ENCODE assay signal across 21 cellular contexts in the genomic region with DNA sequence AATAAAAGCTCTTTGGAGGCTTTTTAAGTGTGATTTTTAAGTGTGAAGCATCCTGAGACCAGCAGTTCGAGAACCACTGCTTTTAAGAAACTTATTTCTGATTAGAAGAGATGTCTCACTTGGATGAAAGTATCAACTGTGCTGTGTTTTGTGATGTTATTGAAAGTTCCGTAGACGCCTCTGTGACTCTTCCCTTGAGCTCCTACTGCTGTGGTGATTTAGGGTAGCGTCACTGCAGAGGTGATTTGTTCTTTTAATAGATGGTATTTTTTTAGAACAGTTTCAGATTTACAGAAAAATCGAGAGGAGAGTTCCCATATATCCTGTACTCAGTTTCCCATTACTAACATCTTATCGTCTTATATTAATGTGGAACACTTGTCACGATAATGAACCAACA. TPM values are rescaled to one million over a fixed set of nuclear protein-coding genes. Genes with fewer than 3 reads are reported as not detected.
"Had no signal": no experiment of that assay in that cellular context is flagged by ENCODE, and none has a peak within 500 bp of the region (broad histone marks: within the 10 kb centered on the region; RNA-seq: fewer than 3 reads in every experiment).

No MANE protein-coding gene starts in this region.

- H3K4me1 Mint-ChIP-seq: endodermal cell, mesothelial cell of epicardium had no signal

- DNase-seq: colonic mucosa; effector CD8-positive, alpha-beta T cell; effector memory CD8-positive, alpha-beta T cell; endodermal cell; erythroblast; esophagus squamous epithelium; foreskin fibroblast; foreskin melanocyte; gastrocnemius medialis; glutamatergic neuron; heart right ventricle; hippocampal formation; left cardiac atrium; left lung; left ventricle myocardium superior; lower lobe of right lung; mesenchymal stem cell; mucosa of descending colon had no signal

- H3K9me3 Mint-ChIP-seq: effector memory CD8-positive, alpha-beta T cell; endodermal cell; mesothelial cell of epicardium had no signal

- H3K4me3 Mint-ChIP-seq: effector memory CD8-positive, alpha-beta T cell; endodermal cell; mesothelial cell of epicardium had no signal

- H3K9me3 ChIP-seq: colonic mucosa, esophagus squamous epithelium, gastrocnemius medialis, heart right ventricle, left lung, lower lobe of right lung, mucosa of descending colon had no signal

- H3K27ac ChIP-seq: colonic mucosa, epithelial cell of prostate, gastrocnemius medialis, heart right ventricle, left lung, lower lobe of right lung had no signal

- H3K27me3 Mint-ChIP-seq: effector memory CD8-positive, alpha-beta T cell had no signal

- H3K4me1 ChIP-seq: colonic mucosa, gastrocnemius medialis, heart right ventricle, left lung, lower lobe of right lung had no signal

- H3K27me3 ChIP-seq: colonic mucosa, esophagus squamous epithelium, gastrocnemius medialis, heart right ventricle, left lung had no signal

- H3K4me3 ChIP-seq: colonic mucosa, esophagus squamous epithelium, gastrocnemius medialis, heart right ventricle, left lung, lower lobe of right lung, mucosa of descending colon had no signal

- H3K27ac Mint-ChIP-seq: endodermal cell, mesothelial cell of epicardium had no signal

- ATAC-seq: effector memory CD8-positive, alpha-beta T cell; esophagus mucosa; gastrocnemius medialis; heart right ventricle; left cardiac atrium; left lung; left ventricle myocardium superior; lower lobe of right lung; mucosa of descending colon had no signal

RNA-seq across cellular contexts. Expression of a gene that starts 57.8 kb away (rescaled TPM):
- total RNA-seq: mesothelial cell of epicardium had no signal
